ENCODE assay signal across 9 cellular contexts in genomic region chr2:102020596-102021170, GRCh38. TPM values are rescaled to one million over a fixed set of nuclear protein-coding genes. Genes with fewer than 3 reads are reported as not detected.
DNase-seq lines count a peak whose midpoint lies in the region; ATAC-seq and TF ChIP-seq lines count a peak whose summit lies in the region.
"Had no signal": no experiment of that assay in that cellular context is flagged by ENCODE, and none has a peak within 500 bp of the region (broad histone marks: within the 10 kb centered on the region; RNA-seq: fewer than 3 reads in every experiment).

No MANE protein-coding gene starts in this region.

- 0 out of 2 replicates have a peak, but pooled peaks cover 7% of the 10 kb centered on the region for H3K4me1 Mint-ChIP-seq in WTC11

- no peak overlapping the region for H3K27ac Mint-ChIP-seq in WTC11

- CTCF ChIA-PET in WTC11 (lab: Charles Lee) = interaction anchor here (0.6 to 2.7 kb wide), 49 partner anchors 9 to 728 kb away, joined by 3 to 55 read pairs (median 5); partner anchors contain the start of gene IL1R1

- TF ChIP-seq CTCF in GM12864 (IDR thresholded peaks at IDR 0.05; ENCODE audit: low read depth, low read length, missing control alignments) (peak; percentile 99), WTC11 (IDR thresholded peaks at IDR 0.05) (peak; percentile 98)

- POLR2A ChIA-PET in WTC11 (lab: Charles Lee) = no interaction called here

- no peaks in the 10 kb centered on the region for H3K9me3 Mint-ChIP-seq in WTC11

- H3K36me3 Mint-ChIP-seq in WTC11 = no peaks in the 10 kb centered on the region

- no peak overlapping the region for H3K4me3 ChIP-seq in GM12864 (ENCODE audit: low read depth, low read length)

- DNase-seq in GM12864 (ENCODE audit: low read depth) (no peak), NCI-H1930 (lab: John Stamatoyannopoulos, UW) (peak; percentile 36 to 58), WTC11 (ENCODE audit: low spot score) (peak; percentile 93), T47D (ENCODE audit: low read depth in 1 of 2, low spot score in 1 of 2) (peak; percentile 37 to 76), iris pigment epithelial cell (ENCODE audit: low read depth) (peak; percentile 90)
- peak; percentile 70 to 79 for DNase-seq in stimulated activated CD4-positive, alpha-beta T cell treated with anti-CD3 and anti-CD28 coated beads, Interleukin-15, amount 100 ng/mL, for 1 hour (ENCODE audit: low read depth in 1 of 2, low spot score in 1 of 2)

- H3K27me3 Mint-ChIP-seq in WTC11 (ENCODE audit: low read depth) = no peaks in the 10 kb centered on the region

- ATAC-seq in HG02610 (IDR thresholded peaks at IDR 0.05; ENCODE audit: unreplicated experiment) (peak; percentile 47), WTC11 (peak; percentile 98), GM21619 (IDR thresholded peaks at IDR 0.05; ENCODE audit: unreplicated experiment) (no peak)

- in situ Hi-C loops in T47D (cut with HindIII; ENCODE audit: low pct_unique_long_range_greater_than_20kb, low sequenced_read_pairs) = no loop called here

- H3K4me3 Mint-ChIP-seq in WTC11 = no peak overlapping the region

TF ChIP-seq in WTC11, 78 proteins besides CTCF, POLR2A, EP300 and RAD21:
- TF ChIP-seq FOXK1 (CRISPR knock-in tag; IDR thresholded peaks at IDR 0.05) (no peak), RORB (CRISPR knock-in tag; IDR thresholded peaks at IDR 0.05) (no peak), ZBTB43 (CRISPR knock-in tag; IDR thresholded peaks at IDR 0.05) (no peak), TEAD1 (CRISPR knock-in tag; IDR thresholded peaks at IDR 0.05) (0 out of 2 replicates have a peak, but pooled peaks have one; percentile 31), ARID4B (CRISPR knock-in tag; IDR thresholded peaks at IDR 0.05; ENCODE audit: borderline replicate concordance) (0 out of 2 replicates have a peak, but pooled peaks have one; percentile 33), TCF7 (CRISPR knock-in tag; IDR thresholded peaks at IDR 0.05; ENCODE audit: low read depth) (no peak), ZNF317 (CRISPR knock-in tag; IDR thresholded peaks at IDR 0.05; ENCODE audit: borderline replicate concordance, low read depth) (no peak), GABPB1 (CRISPR knock-in tag; IDR thresholded peaks at IDR 0.05) (peak; percentile 24; the same call in 1 of the 2 replicates), ZNF425 (CRISPR knock-in tag; conservative IDR thresholded peaks at IDR 0.05) (no peak), MXD4 (CRISPR knock-in tag; IDR thresholded peaks at IDR 0.05; ENCODE audit: borderline replicate concordance) (no peak), NFE2L1 (CRISPR knock-in tag; IDR thresholded peaks at IDR 0.05) (no peak)

RNA-seq across cellular contexts. Expression of gene IL1R2, which starts 28.9 kb away (rescaled TPM):
- total RNA-seq in WTC11 (2021) = 0.22 TPM in 1 of 3 replicates, not detected in the others
- total RNA-seq: temporal lobe had no signal
